ENCODE assay signal across 7 cellular contexts in the genomic region with DNA sequence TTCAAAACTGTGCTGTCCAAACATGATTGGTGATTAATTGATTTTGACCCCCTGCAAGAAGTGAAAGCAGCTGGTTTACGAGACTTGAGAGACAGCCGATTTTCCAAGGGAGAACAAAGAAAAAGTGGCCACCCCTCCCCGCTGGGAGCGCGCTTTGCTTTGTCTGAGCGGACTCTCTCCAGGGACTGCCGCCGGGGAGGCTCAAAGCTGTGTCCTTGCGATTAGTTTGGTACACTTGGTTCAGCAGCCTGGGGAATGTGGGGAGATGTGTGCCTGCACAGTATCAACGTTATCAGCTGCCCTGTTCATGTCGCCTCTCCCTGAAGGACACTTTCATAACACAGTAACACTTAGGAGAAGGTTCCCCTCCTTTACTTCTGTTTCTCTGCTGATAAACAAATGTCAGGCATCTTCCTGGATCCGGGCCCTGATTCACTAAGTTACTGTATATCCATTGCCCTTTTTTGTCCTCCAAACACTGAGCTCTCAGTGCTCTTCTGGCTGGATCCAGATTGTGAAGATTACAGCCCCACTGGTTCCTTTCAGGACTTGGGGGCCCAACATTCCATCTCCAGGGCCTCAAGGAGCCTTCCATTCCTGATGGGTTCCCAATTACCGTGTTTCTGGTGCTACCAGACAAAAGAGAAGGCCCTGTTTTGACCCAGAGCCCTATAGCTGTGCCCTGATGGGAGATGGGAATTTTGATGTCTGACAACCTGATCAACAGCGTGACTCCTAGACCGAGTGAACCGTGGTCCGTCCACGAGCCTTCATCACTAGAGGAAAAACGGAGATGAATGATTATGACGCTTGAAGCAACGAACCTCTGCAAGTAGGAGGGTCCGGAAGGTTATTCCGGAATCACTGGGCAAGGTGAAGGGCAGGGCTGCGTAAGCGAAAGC. TPM values are rescaled to one million over a fixed set of nuclear protein-coding genes. Genes with fewer than 3 reads are reported as not detected.
DNase-seq lines count a peak whose midpoint lies in the region; ATAC-seq, FAIRE-seq and TF ChIP-seq lines count a peak whose summit lies in the region.

No MANE protein-coding gene starts in this region.

- DNase-seq in NCI-H510A (lab: John Stamatoyannopoulos, UW): peak; percentile 22
- peak; percentile 49 to 80 for DNase-seq in left lung
- DNase-seq in stomach: peak; percentile 37
- no peak for DNase-seq in dermis blood vessel endothelial cell
- DNase-seq in D721Med (ENCODE audit: insufficient read length, low spot score): no peak

- intact Hi-C loops in left lung (cut with DNase I) (loop anchor here in 1 of 2 donors (5.0 to 10.0 kb wide), 2 partner anchors 36 to 148 kb away; no protein-coding TSS in a partner anchor), stomach (cut with DNase I; ENCODE audit: low total_unique reads) (no loop called here)

- no peak for TF ChIP-seq POLR2A in stomach (IDR thresholded peaks at IDR 0.05)

- H3K4me1 Mint-ChIP-seq in brain: peaks cover 79% of the 10 kb centered on the region

- H3K4me3 ChIP-seq in HEK293 (ENCODE audit: low read depth, low read length) (no peak overlapping the region), left lung (peak overlapping the region in 1 of 2 donors; percentile 60), stomach (peak overlapping the region in 1 of 4 donors; percentile 17)

- H3K9me3 ChIP-seq in HEK293 (ENCODE audit: control insufficient read depth, insufficient read depth, low read depth, low read length): no peaks in the 10 kb centered on the region
- H3K9me3 ChIP-seq in left lung: no peaks in the 10 kb centered on the region
- H3K9me3 ChIP-seq in stomach: no peaks in the 10 kb centered on the region

- no peak for ATAC-seq in left lung

- no peak for TF ChIP-seq EP300 in stomach (IDR thresholded peaks at IDR 0.05)

- peak overlapping the region; percentile 82 to 90 (median 86) for H3K4me3 Mint-ChIP-seq in brain

- H3K36me3 Mint-ChIP-seq in brain: no peaks in the 10 kb centered on the region

- H3K4me1 ChIP-seq in HEK293 (ENCODE audit: control insufficient read depth, insufficient read depth, low read length): peaks cover 2% of the 10 kb centered on the region; the same call in 1 of the 2 replicates
- H3K4me1 ChIP-seq in left lung: peaks cover 13 to 52% of the 10 kb centered on the region in 2 donors
- peaks cover 8 to 34% (median 26%) of the 10 kb centered on the region in 4 donors for H3K4me1 ChIP-seq in stomach

- CTCF ChIA-PET in HEK293 (lab: Yijun Ruan, JAX): interaction anchor here (0.6 to 3.2 kb wide), 11 partner anchors 11 to 329 kb away, joined by 3 to 24 read pairs (median 4); a partner anchor contains a TSS

- TF ChIP-seq CTCF in HEK293 (tag by site-specific recombination; IDR thresholded peaks at IDR 0.05) (peak; percentile 54; the same call in 1 of the 2 replicates), brain (conservative IDR thresholded peaks at IDR 0.05) (no peak), left lung (IDR thresholded peaks at IDR 0.05) (no peak), stomach (IDR thresholded peaks at IDR 0.05) (no peak), D721Med (IDR thresholded peaks at IDR 0.05; ENCODE audit: insufficient read depth, missing control alignments) (no peak)

- no peak for FAIRE-seq in D721Med (lab: Jason Lieb, UNC)

- no peaks in the 10 kb centered on the region for H3K27me3 ChIP-seq in left lung
- no peaks in the 10 kb centered on the region for H3K27me3 ChIP-seq in stomach

- H3K27ac ChIP-seq in HEK293 (ENCODE audit: extremely low read depth, low read depth, low read length): peak overlapping the region; percentile 6; the same call in 1 of the 2 replicates
- peak overlapping the region; percentile 98 to 99 for H3K27ac ChIP-seq in left lung
- H3K27ac ChIP-seq in stomach: peak overlapping the region; percentile 64 to 91 (median 89)

- peak overlapping the region; percentile 94 to 99 (median 97) for H3K27ac Mint-ChIP-seq in brain

- WGBS in stomach, 5 donors: 55 to 63% (median 58%) methylated on average over 25 of the region's 25 CpGs

- no peaks in the 10 kb centered on the region for H3K27me3 Mint-ChIP-seq in brain

- H3K9me3 Mint-ChIP-seq in brain: no peaks in the 10 kb centered on the region

- POLR2A ChIA-PET in HEK293 (lab: Yijun Ruan, JAX): interaction anchor here (0.8 to 4.5 kb wide), 3 partner anchors 45 to 106 kb away, joined by 3 to 47 read pairs (median 6); a partner anchor contains a TSS

- no peaks in the 10 kb centered on the region for H3K36me3 ChIP-seq in HEK293 (ENCODE audit: control insufficient read depth in 2 of 2, insufficient read depth in 1 of 2, low read length in 2 of 2)
- no peaks in the 10 kb centered on the region for H3K36me3 ChIP-seq in left lung
- H3K36me3 ChIP-seq in stomach: no peaks in the 10 kb centered on the region

TF ChIP-seq in HEK293, 187 proteins besides CTCF, POLR2A, EP300 and RAD21 (continues in another document):
- TF ChIP-seq, protein P1, sequence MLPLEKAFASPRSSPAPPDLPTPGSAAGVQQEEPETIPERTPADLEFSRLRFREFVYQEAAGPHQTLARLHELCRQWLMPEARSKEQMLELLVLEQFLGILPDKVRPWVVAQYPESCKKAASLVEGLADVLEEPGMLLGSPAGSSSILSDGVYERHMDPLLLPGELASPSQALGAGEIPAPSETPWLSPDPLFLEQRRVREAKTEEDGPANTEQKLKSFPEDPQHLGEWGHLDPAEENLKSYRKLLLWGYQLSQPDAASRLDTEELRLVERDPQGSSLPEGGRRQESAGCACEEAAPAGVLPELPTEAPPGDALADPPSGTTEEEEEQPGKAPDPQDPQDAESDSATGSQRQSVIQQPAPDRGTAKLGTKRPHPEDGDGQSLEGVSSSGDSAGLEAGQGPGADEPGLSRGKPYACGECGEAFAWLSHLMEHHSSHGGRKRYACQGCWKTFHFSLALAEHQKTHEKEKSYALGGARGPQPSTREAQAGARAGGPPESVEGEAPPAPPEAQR (tag by site-specific recombination; IDR thresholded peaks at IDR 0.05): no peak
- TF ChIP-seq, protein P2, sequence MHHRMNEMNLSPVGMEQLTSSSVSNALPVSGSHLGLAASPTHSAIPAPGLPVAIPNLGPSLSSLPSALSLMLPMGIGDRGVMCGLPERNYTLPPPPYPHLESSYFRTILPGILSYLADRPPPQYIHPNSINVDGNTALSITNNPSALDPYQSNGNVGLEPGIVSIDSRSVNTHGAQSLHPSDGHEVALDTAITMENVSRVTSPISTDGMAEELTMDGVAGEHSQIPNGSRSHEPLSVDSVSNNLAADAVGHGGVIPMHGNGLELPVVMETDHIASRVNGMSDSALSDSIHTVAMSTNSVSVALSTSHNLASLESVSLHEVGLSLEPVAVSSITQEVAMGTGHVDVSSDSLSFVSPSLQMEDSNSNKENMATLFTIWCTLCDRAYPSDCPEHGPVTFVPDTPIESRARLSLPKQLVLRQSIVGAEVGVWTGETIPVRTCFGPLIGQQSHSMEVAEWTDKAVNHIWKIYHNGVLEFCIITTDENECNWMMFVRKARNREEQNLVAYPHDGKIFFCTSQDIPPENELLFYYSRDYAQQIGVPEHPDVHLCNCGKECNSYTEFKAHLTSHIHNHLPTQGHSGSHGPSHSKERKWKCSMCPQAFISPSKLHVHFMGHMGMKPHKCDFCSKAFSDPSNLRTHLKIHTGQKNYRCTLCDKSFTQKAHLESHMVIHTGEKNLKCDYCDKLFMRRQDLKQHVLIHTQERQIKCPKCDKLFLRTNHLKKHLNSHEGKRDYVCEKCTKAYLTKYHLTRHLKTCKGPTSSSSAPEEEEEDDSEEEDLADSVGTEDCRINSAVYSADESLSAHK (tag by site-specific recombination; IDR thresholded peaks at IDR 0.05): no peak
- TF ChIP-seq ZNF654 (tag by site-specific recombination; IDR thresholded peaks at IDR 0.05; ENCODE audit: low read depth) (no peak), ZSCAN30 (tag by site-specific recombination; IDR thresholded peaks at IDR 0.05) (0 out of 2 replicates have a peak, but pooled peaks have one; percentile 52), ZIC2 (tag by site-specific recombination; IDR thresholded peaks at IDR 0.05) (peak; percentile 67), YY1 (tag by site-specific recombination; IDR thresholded peaks at IDR 0.05) (no peak), ZNF416 (tag by site-specific recombination; IDR thresholded peaks at IDR 0.05) (no peak), ZBTB48 (tag by site-specific recombination; IDR thresholded peaks at IDR 0.05) (0 out of 2 replicates have a peak, but pooled peaks have one; percentile 26), ZNF626 (tag by site-specific recombination; IDR thresholded peaks at IDR 0.05) (no peak), ZNF701 (tag by site-specific recombination; IDR thresholded peaks at IDR 0.05) (no peak), KLF1 (tag by site-specific recombination; IDR thresholded peaks at IDR 0.05) (no peak), ZFP37 (tag by site-specific recombination; IDR thresholded peaks at IDR 0.05) (no peak), ZNF777 (tag by site-specific recombination; IDR thresholded peaks at IDR 0.05; ENCODE audit: borderline replicate concordance) (no peak), ZNF239 (tag by site-specific recombination; IDR thresholded peaks at IDR 0.05) (no peak), ZFP41 (tag by site-specific recombination; IDR thresholded peaks at IDR 0.05; ENCODE audit: borderline replicate concordance) (no peak)
- TF ChIP-seq, protein P3, sequence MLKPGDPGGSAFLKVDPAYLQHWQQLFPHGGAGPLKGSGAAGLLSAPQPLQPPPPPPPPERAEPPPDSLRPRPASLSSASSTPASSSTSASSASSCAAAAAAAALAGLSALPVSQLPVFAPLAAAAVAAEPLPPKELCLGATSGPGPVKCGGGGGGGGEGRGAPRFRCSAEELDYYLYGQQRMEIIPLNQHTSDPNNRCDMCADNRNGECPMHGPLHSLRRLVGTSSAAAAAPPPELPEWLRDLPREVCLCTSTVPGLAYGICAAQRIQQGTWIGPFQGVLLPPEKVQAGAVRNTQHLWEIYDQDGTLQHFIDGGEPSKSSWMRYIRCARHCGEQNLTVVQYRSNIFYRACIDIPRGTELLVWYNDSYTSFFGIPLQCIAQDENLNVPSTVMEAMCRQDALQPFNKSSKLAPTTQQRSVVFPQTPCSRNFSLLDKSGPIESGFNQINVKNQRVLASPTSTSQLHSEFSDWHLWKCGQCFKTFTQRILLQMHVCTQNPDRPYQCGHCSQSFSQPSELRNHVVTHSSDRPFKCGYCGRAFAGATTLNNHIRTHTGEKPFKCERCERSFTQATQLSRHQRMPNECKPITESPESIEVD (tag by site-specific recombination; IDR thresholded peaks at IDR 0.05): peak; percentile 44; the same call in 1 of the 2 replicates

RNA-seq across cellular contexts. Expression of a gene that starts 31.7 kb away (rescaled TPM):
- 189 TPM for polyA plus RNA-seq in brain (ENCODE audit: insufficient read depth, low read depth, low replicate concordance)
- 100 to 1,000 TPM; 153 to 235 TPM for total RNA-seq in left lung
- total RNA-seq in stomach: 100 to 1,000 TPM in 3 of 5 donors, 10 to 100 TPM in 2; 63.7 to 193 (median 107) TPM
- 100 to 1,000 TPM; 215 to 403 (median 328) TPM for polyA plus RNA-seq in stomach
- 221 and 355 TPM in 2 replicates for total RNA-seq in dermis blood vessel endothelial cell

RNA-seq across cellular contexts. Expression of a gene that starts 44.3 kb away (rescaled TPM):
- polyA plus RNA-seq in brain (ENCODE audit: insufficient read depth, low read depth, low replicate concordance): 7,715 TPM
- 100 to 1,000 TPM; 205 to 235 TPM for total RNA-seq in left lung
- total RNA-seq in stomach: 100 to 1,000 TPM in 4 of 5 donors, 10 to 100 TPM in 1; 82.2 to 279 (median 156) TPM
- polyA plus RNA-seq in stomach: 100 to 1,000 TPM in 1 of 3 donors, 10 to 100 TPM in 2; 64.5 to 104 (median 89.7) TPM
- total RNA-seq in dermis blood vessel endothelial cell: 642 and 821 TPM in 2 replicates

Comparison
In these comparisons a context has a peak if more than half of its experiments do, and no peak if none do; other contexts are left out.
1. H3K27ac ChIP-seq: peak in every context shown above with its lines; median percentile 98 in left lung; 89 in stomach; 6 in HEK293.
2. DNase-seq: peak in NCI-H510A (single experiment), left lung (2 of 2) and stomach (single experiment); none in dermis blood vessel endothelial cell (single experiment) and D721Med (single experiment).